ENCODE assay signal across 32 cellular contexts in genomic region chr2:191086707-191087106, GRCh38.
DNase-seq lines count a peak whose midpoint lies in the region; ATAC-seq, FAIRE-seq and TF ChIP-seq lines count a peak whose summit lies in the region.
"Had no signal": no experiment of that assay in that cellular context is flagged by ENCODE, and none has a peak within 500 bp of the region (broad histone marks: within the 10 kb centered on the region; RNA-seq: fewer than 3 reads in every experiment).

No MANE protein-coding gene starts in this region.

- TF ChIP-seq POLR2A in right lobe of liver (IDR thresholded peaks at IDR 0.05) (no peak), HepG2 (IDR thresholded peaks at IDR 0.05; ENCODE audit: insufficient read depth in 1 of 2, low read depth in 2 of 2, low read length in 2 of 2) (no peak)

- H3K27me3 Mint-ChIP-seq in WTC11 (ENCODE audit: low read depth) = no peaks in the 10 kb centered on the region
- H3K27me3 Mint-ChIP-seq: CD4-positive, alpha-beta T cell had no signal

- H3K27me3 ChIP-seq in right lobe of liver = no peaks in the 10 kb centered on the region
- no peaks in the 10 kb centered on the region for H3K27me3 ChIP-seq in HepG2 (ENCODE audit: control insufficient read depth in 1 of 2, insufficient read depth in 2 of 2, low read length in 2 of 2)
- H3K27me3 ChIP-seq in iPS-18a (ENCODE audit: control insufficient read depth, insufficient read depth, low read length) = no peaks in the 10 kb centered on the region
- H3K27me3 ChIP-seq: BLaER1 treated with 17β-estradiol and CSF1 and Interleukin-3, amounts not matched to agents 10 nM and 100 nM had no signal

- no peak overlapping the region for H3K4me3 Mint-ChIP-seq in WTC11
- no peak overlapping the region for H3K4me3 Mint-ChIP-seq in stimulated activated effector memory CD8-positive, alpha-beta T cell treated with anti-CD3 and anti-CD28 coated beads, Interleukin-12 subunit alpha, Interleukin-12 subunit beta, amount 100 ng/mL, for 72 hours
- H3K4me3 Mint-ChIP-seq: CD4-positive, alpha-beta T cell; T-helper 1 cell treated with Interleukin-12 subunit alpha and Interleukin-12 subunit beta and Interleukin-4 antibody, amounts not matched to agents 30 μg/mL and 1 μg/mL, for 36 hours had no signal

- TF ChIP-seq RAD21 in HepG2 (CRISPR knock-in tag; IDR thresholded peaks at IDR 0.05) = no peak

- TF ChIP-seq EP300 in HepG2 (IDR thresholded peaks at IDR 0.05; ENCODE audit: low read depth in 2 of 2, low read length in 2 of 2) (no peak), HepG2 (CRISPR knock-in tag; IDR thresholded peaks at IDR 0.05; ENCODE audit: borderline replicate concordance) (no peak)

- intact Hi-C loops in right lobe of liver (cut with DNase I) = no loop called here
- intact Hi-C loops in HepG2 (cut with micrococcal nuclease; ENCODE audit: unreplicated experiment) = no loop called here

- H3K9ac ChIP-seq in HepG2 (ENCODE audit: insufficient read depth, low read depth, low read length) (no peak overlapping the region), iPS-18a (ENCODE audit: low read length) (peak overlapping the region; percentile 9)
- H3K9ac ChIP-seq: BLaER1 treated with 17β-estradiol and CSF1 and Interleukin-3, amounts not matched to agents 10 nM and 100 nM; GM23248; SK-N-SH had no signal

- no peaks in the 10 kb centered on the region for H4K20me1 ChIP-seq in HepG2 (ENCODE audit: insufficient read depth, low read length)
- H4K20me1 ChIP-seq: BLaER1 treated with 17β-estradiol and CSF1 and Interleukin-3, amounts not matched to agents 10 nM and 100 nM had no signal

- H3K9me3 ChIP-seq in right lobe of liver (no peaks in the 10 kb centered on the region), HepG2 (ENCODE audit: low read length) (no peaks in the 10 kb centered on the region), iPS-18a (ENCODE audit: control insufficient read depth, low read depth, low read length) (peaks cover 7% of the 10 kb centered on the region)
- H3K9me3 ChIP-seq: SK-N-SH had no signal

- H3K27ac ChIP-seq in right lobe of liver (no peak overlapping the region), HepG2 (ENCODE audit: extremely low read length, insufficient read depth, low read length) (no peak overlapping the region), iPS-18a (ENCODE audit: low read length) (peak overlapping the region; percentile 49)
- H3K27ac ChIP-seq: BLaER1 treated with 17β-estradiol and CSF1 and Interleukin-3, amounts not matched to agents 10 nM and 100 nM; GM23248; HL-60 had no signal

- peak; percentile 22 to 82 (median 48) for ATAC-seq in right lobe of liver
- ATAC-seq in HepG2 = no peak
- no peak for ATAC-seq in WTC11
- ATAC-seq in stimulated activated effector memory CD8-positive, alpha-beta T cell treated with anti-CD3 and anti-CD28 coated beads, Interleukin-12 subunit alpha, Interleukin-12 subunit beta, amount 100 ng/mL, for 72 hours = no peak
- ATAC-seq in HG03520 (IDR thresholded peaks at IDR 0.05; ENCODE audit: unreplicated experiment) = no peak
- ATAC-seq: K562, PC-3 had no signal

- no peak for DNase-seq in right lobe of liver
- no peak for DNase-seq in HepG2 (ENCODE audit: low spot score)
- DNase-seq in WTC11 (ENCODE audit: low spot score) = no peak
- DNase-seq in stimulated activated effector memory CD8-positive, alpha-beta T cell treated with anti-CD3 and anti-CD28 coated beads, Interleukin-12 subunit alpha, Interleukin-12 subunit beta, amount 100 ng/mL, for 72 hours (ENCODE audit: low spot score in 2 of 2) = no peak
- DNase-seq in NOMO-1 (lab: John Stamatoyannopoulos, UW; ENCODE audit: unreplicated experiment in 2 of 2) = no peak
- DNase-seq in effector CD4-positive, alpha-beta T cell = no peak
- DNase-seq: AML-193; CD4-positive, alpha-beta T cell; COR-L47; DMS79 treated with DMSO at 0.1 percent for 48 hours; GF-D8; GM23248; HCEC 1CT; Kasumi-1; NCI-H1092 treated with DMSO at 0.1 percent for 48 hours; NCI-H1436 treated with DMSO at 0.1 percent for 48 hours; NCI-H2029; NCI-H226; NCI-H510A; NCI-H69; PC-3; SK-N-SH; SW 1271 had no signal

- peaks cover 20% of the 10 kb centered on the region for H3K9me3 Mint-ChIP-seq in WTC11
- H3K9me3 Mint-ChIP-seq in stimulated activated effector memory CD8-positive, alpha-beta T cell treated with anti-CD3 and anti-CD28 coated beads, Interleukin-12 subunit alpha, Interleukin-12 subunit beta, amount 100 ng/mL, for 72 hours = no peaks in the 10 kb centered on the region

- CTCF ChIA-PET in HepG2 (lab: Yijun Ruan, JAX; ENCODE audit: low intra/inter-chr PET ratio, low total read pairs) (no interaction called here), WTC11 (lab: Charles Lee) (interaction anchor here (1.3 kb wide), 1 partner anchor 35 kb away, joined by 12 read pairs; no protein-coding TSS in a partner anchor)

- H3K27ac Mint-ChIP-seq in WTC11 = peak overlapping the region; percentile 63; the same call in 1 of the 2 replicates
- peak overlapping the region; percentile 41 for H3K27ac Mint-ChIP-seq in stimulated activated effector memory CD8-positive, alpha-beta T cell treated with anti-CD3 and anti-CD28 coated beads, Interleukin-12 subunit alpha, Interleukin-12 subunit beta, amount 100 ng/mL, for 72 hours
- H3K27ac Mint-ChIP-seq: CD4-positive, alpha-beta T cell; T-helper 1 cell treated with Interleukin-12 subunit alpha and Interleukin-12 subunit beta and Interleukin-4 antibody, amounts not matched to agents 30 μg/mL and 1 μg/mL, for 36 hours had no signal

- H3K79me2 ChIP-seq in HepG2 (ENCODE audit: insufficient read depth, low read length) = no peaks in the 10 kb centered on the region

- H2AFZ ChIP-seq in HepG2 (ENCODE audit: low read length) = no peak overlapping the region
- H2AFZ ChIP-seq: GM23248 had no signal

- H3K4me1 ChIP-seq in right lobe of liver (peaks cover 0 to 7% (median 0%) of the 10 kb centered on the region in 4 donors), HepG2 (ENCODE audit: insufficient read depth, low read length) (no peaks in the 10 kb centered on the region), iPS-18a (ENCODE audit: control insufficient read depth, low read depth, low read length) (peaks cover 12% of the 10 kb centered on the region)
- H3K4me1 ChIP-seq: BLaER1 treated with 17β-estradiol and CSF1 and Interleukin-3, amounts not matched to agents 10 nM and 100 nM had no signal

- no peak for FAIRE-seq in HepG2 (lab: Jason Lieb, UNC)
- FAIRE-seq: A204.1, GM12891, GM19239, K562 had no signal

- in situ Hi-C loops in HepG2 (cut with HindIII; ENCODE audit: extremely low pct_ligation_motif_present, low pct_unique_long_range_greater_than_20kb) = no loop called here

- no peaks in the 10 kb centered on the region for H3K36me3 ChIP-seq in right lobe of liver
- no peaks in the 10 kb centered on the region for H3K36me3 ChIP-seq in HepG2 (replicated peaks in 1 of 2; ENCODE audit: control insufficient read depth in 1 of 2, insufficient read depth in 2 of 2, low read length in 2 of 2)
- H3K36me3 ChIP-seq in iPS-18a (ENCODE audit: control insufficient read depth, low read depth, low read length) = no peaks in the 10 kb centered on the region
- H3K36me3 ChIP-seq: BLaER1 treated with 17β-estradiol and CSF1 and Interleukin-3, amounts not matched to agents 10 nM and 100 nM had no signal

- peaks cover 27% of the 10 kb centered on the region for H3K4me1 Mint-ChIP-seq in WTC11
- H3K4me1 Mint-ChIP-seq in stimulated activated effector memory CD8-positive, alpha-beta T cell treated with anti-CD3 and anti-CD28 coated beads, Interleukin-12 subunit alpha, Interleukin-12 subunit beta, amount 100 ng/mL, for 72 hours = peaks cover 31% of the 10 kb centered on the region

- POLR2A ChIA-PET in HepG2 (lab: Yijun Ruan, JAX) (no interaction called here), WTC11 (lab: Charles Lee) (no interaction called here)

- H3K4me3 ChIP-seq in right lobe of liver (no peak overlapping the region), HepG2 (replicated peaks in 1 of 3; ENCODE audit: insufficient read depth in 1 of 3, low read depth in 2 of 3, low read length in 3 of 3) (no peak overlapping the region), iPS-18a (ENCODE audit: low read length) (no peak overlapping the region)
- H3K4me3 ChIP-seq: BLaER1 treated with 17β-estradiol and CSF1 and Interleukin-3, amounts not matched to agents 10 nM and 100 nM; GM23248; K562 had no signal

- no peak for TF ChIP-seq CTCF in right lobe of liver (IDR thresholded peaks at IDR 0.05)
- TF ChIP-seq CTCF in HepG2 (CRISPR knock-in tag; IDR thresholded peaks at IDR 0.05) = no peak
- TF ChIP-seq CTCF in WTC11 (IDR thresholded peaks at IDR 0.05) = no peak

- H3K4me2 ChIP-seq in HepG2 (ENCODE audit: low read depth, low read length) = no peak overlapping the region
- H3K4me2 ChIP-seq: BLaER1 treated with 17β-estradiol and CSF1 and Interleukin-3, amounts not matched to agents 10 nM and 100 nM; SK-N-SH had no signal

- peaks cover 9% of the 10 kb centered on the region for H3K36me3 Mint-ChIP-seq in WTC11
- peaks cover 23% of the 10 kb centered on the region for H3K36me3 Mint-ChIP-seq in stimulated activated effector memory CD8-positive, alpha-beta T cell treated with anti-CD3 and anti-CD28 coated beads, Interleukin-12 subunit alpha, Interleukin-12 subunit beta, amount 100 ng/mL, for 72 hours

- BruUV-seq in HepG2 (replicated peaks; lab: Mats Ljungman, UMichigan) = no TSS peak

TF ChIP-seq in HepG2, 621 proteins besides CTCF, POLR2A, EP300 and RAD21 (continues in another document):
- TF ChIP-seq CEBPB (IDR thresholded peaks at IDR 0.05; ENCODE audit: borderline replicate concordance, low read depth, low read length) = no peak
- no peak for TF ChIP-seq SP1 (IDR thresholded peaks at IDR 0.05)
- TF ChIP-seq SP1 (CRISPR knock-in tag; IDR thresholded peaks at IDR 0.05) = no peak

TF ChIP-seq in WTC11, 78 proteins besides CTCF, POLR2A, EP300 and RAD21 (continues in another document):
- TF ChIP-seq PRRX2 (CRISPR knock-in tag; IDR thresholded peaks at IDR 0.05) = no peak
- no peak for TF ChIP-seq ZNF423 (CRISPR knock-in tag; IDR thresholded peaks at IDR 0.05)
- no peak for TF ChIP-seq OVOL2 (CRISPR knock-in tag; IDR thresholded peaks at IDR 0.05; ENCODE audit: borderline replicate concordance)
- TF ChIP-seq IRF1 (CRISPR knock-in tag; IDR thresholded peaks at IDR 0.05) = no peak
- no peak for TF ChIP-seq NR2C2 (CRISPR knock-in tag; IDR thresholded peaks at IDR 0.05)
- TF ChIP-seq NFE2L1 (CRISPR knock-in tag; IDR thresholded peaks at IDR 0.05) = no peak

Comparison
In these comparisons a context has a peak if more than half of its experiments do, and no peak if none do; other contexts are left out.
1. ATAC-seq: peak in right lobe of liver (4 of 4); none in HepG2 (single experiment), WTC11 (single experiment), stimulated activated effector memory CD8-positive, alpha-beta T cell treated with anti-CD3 and anti-CD28 coated beads, Interleukin-12 subunit alpha, Interleukin-12 subunit beta, amount 100 ng/mL, for 72 hours (single experiment) and HG03520 (single experiment).